15 cellular contexts compared by ENCODE assay signal in the genomic region with DNA sequence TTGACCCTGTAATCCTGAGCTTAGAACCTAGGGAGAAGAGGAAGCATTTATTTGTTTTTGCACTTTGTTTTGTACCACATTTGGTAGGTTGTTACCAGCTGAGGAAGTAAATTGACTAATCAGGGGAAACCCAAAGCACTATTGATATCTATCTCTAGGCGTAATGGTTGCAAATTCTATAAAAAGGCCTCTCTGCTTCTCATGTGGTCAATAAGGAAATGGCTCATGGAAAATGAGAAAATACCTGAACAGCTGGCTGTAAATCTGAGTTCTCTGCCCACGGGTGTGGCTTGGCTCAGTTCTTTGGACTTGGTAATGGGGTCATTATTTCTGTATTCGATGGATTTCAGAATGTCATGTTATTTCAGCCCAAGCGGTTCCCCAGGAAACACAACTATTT. TPM values are rescaled to one million over a fixed set of nuclear protein-coding genes. Genes with fewer than 3 reads are reported as not detected.
DNase-seq lines count a peak whose midpoint lies in the region; ATAC-seq lines count a peak whose summit lies in the region.
"Had no signal": no experiment of that assay in that cellular context is flagged by ENCODE, and none has a peak within 500 bp of the region (broad histone marks: within the 10 kb centered on the region; RNA-seq: fewer than 3 reads in every experiment).

No MANE protein-coding gene starts in this region.

- no peaks in the 10 kb centered on the region for H3K9me3 Mint-ChIP-seq in activated CD8-positive, alpha-beta T cell treated with anti-CD3 and anti-CD28 coated beads, Interleukin-2, amount 10 ng/mL, durations not matched to agents 7 days and 5 days (ENCODE audit: insufficient read depth)

- CTCF ChIA-PET in activated CD8-positive, alpha-beta T cell treated with anti-CD3 and anti-CD28 coated beads, Interleukin-2, amount 10 ng/mL, durations not matched to agents 7 days and 5 days (lab: Charles Lee): interaction anchor here (1.2 kb wide), 1 partner anchor 277 kb away, joined by 3 read pairs; no protein-coding TSS in a partner anchor

- POLR2A ChIA-PET in activated CD8-positive, alpha-beta T cell treated with anti-CD3 and anti-CD28 coated beads, Interleukin-2, amount 10 ng/mL, durations not matched to agents 7 days and 5 days (lab: Charles Lee): no interaction called here

- H3K27ac Mint-ChIP-seq in activated CD8-positive, alpha-beta T cell treated with anti-CD3 and anti-CD28 coated beads, Interleukin-2, amount 10 ng/mL, durations not matched to agents 7 days and 5 days: no peak overlapping the region

- DNase-seq in NCI-H2196 treated with DMSO at 0.1 percent for 48 hours (lab: John Stamatoyannopoulos, UW; ENCODE audit: unreplicated experiment): peak; percentile 4
- no peak for DNase-seq in NCI-H2196 (lab: John Stamatoyannopoulos, UW; ENCODE audit: unreplicated experiment)
- DNase-seq in renal cortical epithelial cell (ENCODE audit: low read depth): peak; percentile 53
- DNase-seq in activated CD8-positive, alpha-beta T cell treated with anti-CD3 and anti-CD28 coated beads, Interleukin-2, amount 10 ng/mL, durations not matched to agents 7 days and 5 days: no peak
- DNase-seq in amniotic stem cell (lab: John Stamatoyannopoulos, UW): no peak
- DNase-seq: DND-41, foreskin fibroblast, NCI-H1436, occipital lobe, OCI-M1 had no signal

- H3K36me3 Mint-ChIP-seq in activated CD8-positive, alpha-beta T cell treated with anti-CD3 and anti-CD28 coated beads, Interleukin-2, amount 10 ng/mL, durations not matched to agents 7 days and 5 days (ENCODE audit: low read depth): no peaks in the 10 kb centered on the region

- peak; percentile 60 for ATAC-seq in GM21576 (IDR thresholded peaks at IDR 0.05; ENCODE audit: unreplicated experiment)
- ATAC-seq in HG03457 (IDR thresholded peaks at IDR 0.05; ENCODE audit: unreplicated experiment): peak; percentile 69
- no peak for ATAC-seq in activated CD8-positive, alpha-beta T cell treated with anti-CD3 and anti-CD28 coated beads, Interleukin-2, amount 10 ng/mL, durations not matched to agents 7 days and 5 days
- ATAC-seq in GM21423 (IDR thresholded peaks at IDR 0.05; ENCODE audit: unreplicated experiment): no peak
- ATAC-seq: A549, left lobe of liver had no signal

- no peaks in the 10 kb centered on the region for H3K4me1 Mint-ChIP-seq in activated CD8-positive, alpha-beta T cell treated with anti-CD3 and anti-CD28 coated beads, Interleukin-2, amount 10 ng/mL, durations not matched to agents 7 days and 5 days (ENCODE audit: low read depth)

- no peaks in the 10 kb centered on the region for H3K27me3 Mint-ChIP-seq in activated CD8-positive, alpha-beta T cell treated with anti-CD3 and anti-CD28 coated beads, Interleukin-2, amount 10 ng/mL, durations not matched to agents 7 days and 5 days (ENCODE audit: low read depth)

- no peak overlapping the region for H3K4me3 Mint-ChIP-seq in activated CD8-positive, alpha-beta T cell treated with anti-CD3 and anti-CD28 coated beads, Interleukin-2, amount 10 ng/mL, durations not matched to agents 7 days and 5 days

RNA-seq across cellular contexts. Expression of gene BARX2, which starts 42.4 kb away (rescaled TPM):
- 0.10 TPM in 1 of 2 replicates, not detected in the other for total RNA-seq in renal cortical epithelial cell
- total RNA-seq in activated CD8-positive, alpha-beta T cell treated with anti-CD3 and anti-CD28 coated beads, Interleukin-2, amount 10 ng/mL, durations not matched to agents 7 days and 5 days: not detected
- total RNA-seq: left lobe of liver had no signal

Comparison
In these comparisons a context has a peak if more than half of its experiments do, and no peak if none do; other contexts are left out.
1. DNase-seq: peak in NCI-H2196 treated with DMSO at 0.1 percent for 48 hours (single experiment) and renal cortical epithelial cell (single experiment); none in NCI-H2196 (single experiment), activated CD8-positive, alpha-beta T cell treated with anti-CD3 and anti-CD28 coated beads, Interleukin-2, amount 10 ng/mL, durations not matched to agents 7 days and 5 days (single experiment) and amniotic stem cell (single experiment).
2. ATAC-seq: peak in GM21576 (single experiment) and HG03457 (single experiment); none in activated CD8-positive, alpha-beta T cell treated with anti-CD3 and anti-CD28 coated beads, Interleukin-2, amount 10 ng/mL, durations not matched to agents 7 days and 5 days (single experiment) and GM21423 (single experiment).